In genomic region chr4:168304744-168305459, GRCh38 we compare ENCODE assay signal across 1 cellular context.
TF ChIP-seq lines count a peak whose summit lies in the region.

No MANE protein-coding gene starts in this region.

TF ChIP-seq in HEK293, 187 proteins besides CTCF, POLR2A, EP300 and RAD21 (continued from another document):
- TF ChIP-seq ZNF692 (tag by site-specific recombination; IDR thresholded peaks at IDR 0.05), result peak; percentile 62; the same call in 1 of the 2 replicates
- peak; percentile 58; the same call in 1 of the 2 replicates for TF ChIP-seq ZNF324 (tag by site-specific recombination; IDR thresholded peaks at IDR 0.05)
- 0 out of 2 replicates have a peak, but pooled peaks have one; percentile 23 for TF ChIP-seq ZSCAN4 (tag by site-specific recombination; IDR thresholded peaks at IDR 0.05)
- peak; percentile 82 for TF ChIP-seq BCL6B (tag by site-specific recombination; IDR thresholded peaks at IDR 0.05)
- 0 out of 2 replicates have a peak, but pooled peaks have one; percentile 36 for TF ChIP-seq ZBTB7A (tag by site-specific recombination; IDR thresholded peaks at IDR 0.05; ENCODE audit: low read depth)
- no peak for TF ChIP-seq KLF9 (tag by site-specific recombination; IDR thresholded peaks at IDR 0.05; ENCODE audit: low read depth)
- TF ChIP-seq ZXDB (tag by site-specific recombination; IDR thresholded peaks at IDR 0.05), result peak; percentile 52; the same call in 1 of the 2 replicates
- no peak for TF ChIP-seq ZFP41 (tag by site-specific recombination; IDR thresholded peaks at IDR 0.05; ENCODE audit: borderline replicate concordance)
- peak; percentile 94 for TF ChIP-seq ZNF629 (tag by site-specific recombination; IDR thresholded peaks at IDR 0.05)
- peak; percentile 49 for TF ChIP-seq SP3 (tag by site-specific recombination; IDR thresholded peaks at IDR 0.05)
- peak; percentile 84 for TF ChIP-seq ZBTB17 (tag by site-specific recombination; IDR thresholded peaks at IDR 0.05)
- peak; percentile 71 for TF ChIP-seq ATF2 (tag by site-specific recombination; IDR thresholded peaks at IDR 0.05; ENCODE audit: low read depth)
- no peak for TF ChIP-seq ZIC2 (tag by site-specific recombination; IDR thresholded peaks at IDR 0.05)
- TF ChIP-seq HIC1 (tag by site-specific recombination; IDR thresholded peaks at IDR 0.05), result peak; percentile 79
